Comparison of ENCODE assay signal across 1 cellular context in the genomic region with DNA sequence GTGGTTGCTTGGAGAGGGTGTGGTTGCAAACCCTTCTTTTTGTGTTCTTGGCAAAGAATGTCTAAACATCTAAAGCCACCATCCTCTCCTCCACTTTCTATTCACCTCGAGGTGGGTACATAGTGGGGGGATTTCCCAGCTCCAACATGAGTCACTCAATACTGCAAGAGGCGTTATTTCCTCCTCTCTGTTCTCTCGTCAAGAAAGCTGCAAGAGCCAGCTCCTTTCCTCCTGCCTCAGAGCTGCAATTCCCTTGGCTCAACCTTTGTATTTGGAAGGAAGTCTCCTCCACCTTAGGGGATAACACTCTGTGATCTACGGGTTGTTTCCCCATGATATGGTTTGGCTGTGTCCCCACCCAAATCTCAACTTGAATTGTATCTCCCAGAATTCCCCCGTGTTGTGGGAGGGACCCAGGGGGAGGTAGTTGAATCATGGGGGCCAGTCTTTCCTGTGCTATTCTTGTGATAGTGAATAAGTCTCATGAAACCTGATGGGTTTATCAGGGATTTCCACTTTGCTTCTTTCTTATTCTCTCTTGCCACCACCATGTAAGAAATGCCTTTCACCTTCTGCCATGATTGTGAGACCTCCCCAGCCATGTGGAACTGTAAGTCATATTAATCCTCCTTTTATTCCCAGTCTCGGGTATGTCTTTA.
TF ChIP-seq lines count a peak whose summit lies in the region.

No MANE protein-coding gene starts in this region.

TF ChIP-seq in SK-N-SH treated with all-trans-retinoic acid at 6 μM for 48 hours, 23 proteins besides CTCF, POLR2A, EP300 and RAD21 (continued from another document):
- TF ChIP-seq, protein P1, sequence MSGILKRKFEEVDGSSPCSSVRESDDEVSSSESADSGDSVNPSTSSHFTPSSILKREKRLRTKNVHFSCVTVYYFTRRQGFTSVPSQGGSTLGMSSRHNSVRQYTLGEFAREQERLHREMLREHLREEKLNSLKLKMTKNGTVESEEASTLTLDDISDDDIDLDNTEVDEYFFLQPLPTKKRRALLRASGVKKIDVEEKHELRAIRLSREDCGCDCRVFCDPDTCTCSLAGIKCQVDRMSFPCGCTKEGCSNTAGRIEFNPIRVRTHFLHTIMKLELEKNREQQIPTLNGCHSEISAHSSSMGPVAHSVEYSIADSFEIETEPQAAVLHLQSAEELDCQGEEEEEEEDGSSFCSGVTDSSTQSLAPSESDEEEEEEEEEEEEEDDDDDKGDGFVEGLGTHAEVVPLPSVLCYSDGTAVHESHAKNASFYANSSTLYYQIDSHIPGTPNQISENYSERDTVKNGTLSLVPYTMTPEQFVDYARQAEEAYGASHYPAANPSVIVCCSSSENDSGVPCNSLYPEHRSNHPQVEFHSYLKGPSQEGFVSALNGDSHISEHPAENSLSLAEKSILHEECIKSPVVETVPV (CRISPR knock-in tag; IDR thresholded peaks at IDR 0.05) = no peak
- TF ChIP-seq, protein P2, sequence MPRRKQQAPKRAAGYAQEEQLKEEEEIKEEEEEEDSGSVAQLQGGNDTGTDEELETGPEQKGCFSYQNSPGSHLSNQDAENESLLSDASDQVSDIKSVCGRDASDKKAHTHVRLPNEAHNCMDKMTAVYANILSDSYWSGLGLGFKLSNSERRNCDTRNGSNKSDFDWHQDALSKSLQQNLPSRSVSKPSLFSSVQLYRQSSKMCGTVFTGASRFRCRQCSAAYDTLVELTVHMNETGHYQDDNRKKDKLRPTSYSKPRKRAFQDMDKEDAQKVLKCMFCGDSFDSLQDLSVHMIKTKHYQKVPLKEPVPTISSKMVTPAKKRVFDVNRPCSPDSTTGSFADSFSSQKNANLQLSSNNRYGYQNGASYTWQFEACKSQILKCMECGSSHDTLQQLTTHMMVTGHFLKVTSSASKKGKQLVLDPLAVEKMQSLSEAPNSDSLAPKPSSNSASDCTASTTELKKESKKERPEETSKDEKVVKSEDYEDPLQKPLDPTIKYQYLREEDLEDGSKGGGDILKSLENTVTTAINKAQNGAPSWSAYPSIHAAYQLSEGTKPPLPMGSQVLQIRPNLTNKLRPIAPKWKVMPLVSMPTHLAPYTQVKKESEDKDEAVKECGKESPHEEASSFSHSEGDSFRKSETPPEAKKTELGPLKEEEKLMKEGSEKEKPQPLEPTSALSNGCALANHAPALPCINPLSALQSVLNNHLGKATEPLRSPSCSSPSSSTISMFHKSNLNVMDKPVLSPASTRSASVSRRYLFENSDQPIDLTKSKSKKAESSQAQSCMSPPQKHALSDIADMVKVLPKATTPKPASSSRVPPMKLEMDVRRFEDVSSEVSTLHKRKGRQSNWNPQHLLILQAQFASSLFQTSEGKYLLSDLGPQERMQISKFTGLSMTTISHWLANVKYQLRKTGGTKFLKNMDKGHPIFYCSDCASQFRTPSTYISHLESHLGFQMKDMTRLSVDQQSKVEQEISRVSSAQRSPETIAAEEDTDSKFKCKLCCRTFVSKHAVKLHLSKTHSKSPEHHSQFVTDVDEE (CRISPR knock-in tag; IDR thresholded peaks at IDR 0.05) = no peak
- TF ChIP-seq ZNF8 (CRISPR knock-in tag; IDR thresholded peaks at IDR 0.05) (no peak), OSR1 (CRISPR knock-in tag; IDR thresholded peaks at IDR 0.05) (no peak), PPARA (CRISPR knock-in tag; IDR thresholded peaks at IDR 0.05; ENCODE audit: borderline replicate concordance) (no peak)
